In the genomic region with DNA sequence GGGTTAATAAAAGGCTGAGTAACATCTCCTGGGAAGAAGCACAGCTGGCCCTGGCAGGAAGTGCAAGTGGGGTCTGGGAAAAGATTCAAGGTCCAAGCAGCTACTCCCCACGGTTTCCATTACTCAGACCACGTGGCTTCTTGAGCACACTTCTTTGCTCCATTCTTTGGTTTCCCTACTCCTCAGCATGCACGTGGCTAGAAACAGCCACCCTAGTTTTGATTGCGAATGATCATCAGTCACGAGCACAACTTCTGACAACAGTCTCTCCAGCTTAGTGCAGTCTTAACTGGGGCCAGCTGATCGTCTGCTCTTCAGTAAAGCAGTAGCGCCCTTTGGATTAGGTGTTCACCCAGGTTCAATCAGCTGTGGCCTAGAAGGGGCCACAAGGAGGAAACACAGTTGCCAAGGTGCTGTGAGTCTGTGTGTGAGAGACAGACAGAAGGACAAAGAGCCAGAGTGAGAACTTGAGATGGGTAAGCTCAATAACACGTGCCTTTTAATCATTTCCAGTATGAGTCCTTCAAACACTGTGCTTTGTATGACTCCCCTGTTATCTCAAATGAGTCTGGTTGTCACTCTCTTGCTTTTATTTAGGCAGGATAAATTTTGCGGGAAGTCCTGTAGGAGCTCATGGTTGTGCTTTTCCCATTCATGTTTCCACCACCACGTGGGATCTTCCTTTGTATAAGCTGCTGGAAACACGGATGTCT, we compare ENCODE assay signal across 8 cellular contexts.
DNase-seq lines count a peak whose midpoint lies in the region; ATAC-seq and TF ChIP-seq lines count a peak whose summit lies in the region.

No MANE protein-coding gene starts in this region.

- H3K36me3 ChIP-seq in iPS-20b (ENCODE audit: insufficient read depth, low read depth, low read length), result no peaks in the 10 kb centered on the region

- DNase-seq in DMS53 (lab: John Stamatoyannopoulos, UW), result peak; percentile 44
- DNase-seq in DMS53 treated with DMSO at 0.1 percent for 48 hours (lab: John Stamatoyannopoulos, UW; ENCODE audit: unreplicated experiment), result no peak
- peak; percentile 63 for DNase-seq in astrocyte of the cerebellum (ENCODE audit: low read depth)
- peak; percentile 91 for DNase-seq in stromal cell of bone marrow (ENCODE audit: low read depth)

- no peak overlapping the region for H3K27ac ChIP-seq in iPS-20b (ENCODE audit: low read length)

- in situ Hi-C loops in astrocyte of the cerebellum (cut with HindIII; ENCODE audit: low sequenced_read_pairs), result no loop called here

- ATAC-seq in HG03097 (IDR thresholded peaks at IDR 0.05; ENCODE audit: low FRiP score, unreplicated experiment) (no peak), GM21526 (IDR thresholded peaks at IDR 0.05; ENCODE audit: low FRiP score, unreplicated experiment) (no peak), HG02938 (IDR thresholded peaks at IDR 0.05; ENCODE audit: unreplicated experiment) (no peak)

- H3K9me3 ChIP-seq in iPS-20b (ENCODE audit: insufficient read depth, low read depth, low read length), result no peaks in the 10 kb centered on the region

- TF ChIP-seq CTCF in astrocyte of the cerebellum (IDR thresholded peaks at IDR 0.05; ENCODE audit: low read depth, low read length, missing control alignments), result no peak

- H3K9ac ChIP-seq in iPS-20b (ENCODE audit: low read depth, low read length), result peak overlapping the region; percentile 82; the same call in 1 of the 2 replicates

- H3K4me3 ChIP-seq in astrocyte of the cerebellum (ENCODE audit: low read depth, low read length) (no peak overlapping the region), iPS-20b (ENCODE audit: low read length) (peak overlapping the region; percentile 94)

- peaks cover 8% of the 10 kb centered on the region; the same call in 1 of the 2 replicates for H3K4me1 ChIP-seq in iPS-20b (ENCODE audit: insufficient read depth, low read length)

- peaks cover 23% of the 10 kb centered on the region for H3K27me3 ChIP-seq in iPS-20b (ENCODE audit: insufficient read depth, low read length)
